24 cellular contexts compared by ENCODE assay signal in the genomic region with DNA sequence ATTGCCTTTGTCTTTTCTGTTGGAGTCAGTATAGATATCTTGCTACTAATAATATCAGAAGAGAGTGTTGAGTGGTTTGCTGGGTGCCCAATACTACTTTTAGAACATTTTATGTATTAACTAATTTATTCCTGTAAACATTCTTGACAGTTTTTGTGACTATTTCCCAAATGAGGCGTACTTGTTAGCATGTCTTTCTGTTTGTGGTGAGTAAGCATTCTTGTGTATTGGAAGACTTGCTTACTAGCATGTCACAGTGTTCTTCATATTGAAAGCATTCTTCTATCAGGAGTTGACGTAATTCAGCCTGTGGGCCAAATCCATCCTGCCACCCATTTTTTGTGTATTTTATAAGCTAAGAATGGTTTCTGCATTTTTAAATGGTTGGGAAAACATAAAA. TPM values are rescaled to one million over a fixed set of nuclear protein-coding genes. Genes with fewer than 3 reads are reported as not detected.
DNase-seq lines count a peak whose midpoint lies in the region; TF ChIP-seq lines count a peak whose summit lies in the region.
"Had no signal": no experiment of that assay in that cellular context is flagged by ENCODE, and none has a peak within 500 bp of the region (broad histone marks: within the 10 kb centered on the region; RNA-seq: fewer than 3 reads in every experiment).

No MANE protein-coding gene starts in this region.

- H3K27me3 ChIP-seq in dorsolateral prefrontal cortex: peaks cover 0 to 14% (median 0%) of the 10 kb centered on the region in 45 donors

- H3K27ac ChIP-seq in dorsolateral prefrontal cortex: peak overlapping the region in 51 of 59 donors; percentile 0 to 84 (median 60)
- H3K27ac ChIP-seq: BLaER1, KMS-11, SK-N-MC had no signal

- H3K4me3 ChIP-seq in dorsolateral prefrontal cortex: peak overlapping the region in 3 of 59 donors; percentile 3 to 31 (median 8)
- H3K4me3 ChIP-seq: BLaER1, SK-N-MC had no signal

- intact Hi-C loops in dorsolateral prefrontal cortex (cut with DNase I): no loop called here

- DNase-seq in Ammon's horn (ENCODE audit: low spot score) (peak; percentile 4), dorsolateral prefrontal cortex (no peak), globus pallidus (ENCODE audit: low spot score) (peak; percentile 44), superior temporal gyrus (ENCODE audit: extremely low spot score) (peak; percentile 58), HuH-7 (ENCODE audit: low spot score) (no peak), NCI-H526 (lab: John Stamatoyannopoulos, UW) (no peak)
- no peak for DNase-seq in activated CD4-positive, CD25-positive, alpha-beta regulatory T cell (lab: John Stamatoyannopoulos, UW)
- DNase-seq: 8988T; ACHN; CD4-positive, CD25-positive, alpha-beta regulatory T cell; DMS53; GOT3; HCEC 1CT; MM.1S; NCI-H1694; NCI-H2081; NCI-H2227 treated with DMSO at 0.1 percent for 48 hours; NCI-H69; Right ventricle myocardium superior; RPMI8226 had no signal

- no peak for TF ChIP-seq CTCF in dorsolateral prefrontal cortex (IDR thresholded peaks at IDR 0.05 in 54 of 56, conservative IDR thresholded peaks at IDR 0.05 in 2 of 56; ENCODE audit: low read depth in 1 of 56, partially characterized antibody in 56 of 56)

RNA-seq across cellular contexts. Expression of a gene that starts 20.3 kb away (rescaled TPM):
- total RNA-seq in dorsolateral prefrontal cortex: 100 to 1,000 TPM in 13 of 120 experiments, 10 to 100 TPM in 107; 52.3 to 116 (median 83.4) TPM
- total RNA-seq: G401 had no signal

Comparison
In these comparisons a context has a peak if more than half of its experiments do, and no peak if none do; other contexts are left out.
1. DNase-seq: peak in Ammon's horn (single experiment), globus pallidus (single experiment) and superior temporal gyrus (single experiment); none in dorsolateral prefrontal cortex (0 of 10), HuH-7 (single experiment), activated CD4-positive, CD25-positive, alpha-beta regulatory T cell (0 of 4) and NCI-H526 (0 of 2).